8 cellular contexts compared by ENCODE assay signal in the genomic region with DNA sequence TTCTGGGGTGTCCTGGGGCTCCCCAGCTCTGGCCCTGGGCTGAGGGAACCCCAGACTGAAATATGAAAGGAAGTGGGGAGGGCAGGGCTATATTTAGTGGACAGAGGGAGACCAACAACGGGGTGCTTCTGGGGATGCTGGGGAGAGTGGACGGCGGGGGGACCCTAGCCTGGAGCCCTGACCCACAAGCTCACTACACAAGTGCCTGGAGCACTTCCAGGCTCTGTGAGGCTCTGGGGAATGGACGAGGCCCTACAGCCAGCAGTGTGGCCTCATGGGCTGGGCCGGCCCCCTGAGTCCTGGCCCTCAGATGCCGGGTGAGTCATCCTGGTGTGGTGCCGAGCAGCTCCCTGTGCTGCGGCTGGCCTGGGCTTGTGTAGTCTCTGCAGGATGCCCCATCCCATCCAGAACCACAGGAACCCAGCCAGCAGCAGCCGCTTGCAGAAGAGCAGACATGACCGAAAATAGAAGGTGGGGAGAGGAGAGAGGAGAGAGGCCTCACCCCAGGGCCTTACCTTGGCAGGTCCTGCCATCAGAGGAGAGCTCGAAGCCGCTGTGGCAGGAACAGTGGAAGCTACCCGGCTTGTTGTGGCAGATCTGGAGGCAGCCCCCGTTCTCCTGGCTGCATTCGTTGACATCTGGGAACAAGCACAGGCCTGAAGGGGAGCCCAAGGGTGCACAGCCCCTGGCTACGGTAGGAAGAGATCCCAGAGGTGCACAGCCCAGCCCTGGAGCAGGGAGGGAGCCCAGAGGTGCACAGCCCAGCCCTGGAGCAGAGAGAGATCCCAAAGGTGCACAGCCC. TPM values are rescaled to one million over a fixed set of nuclear protein-coding genes. Genes with fewer than 3 reads are reported as not detected.
A peak's percentile ranks its signal among the peaks of the same experiment; 100 is the strongest.
DNase-seq lines count a peak whose midpoint lies in the region; ATAC-seq and TF ChIP-seq lines count a peak whose summit lies in the region.

No MANE protein-coding gene starts in this region.

- CTCF ChIA-PET in activated naive CD4-positive, alpha-beta T cell treated with anti-CD3 and anti-CD28 coated beads, Interleukin-2, amount 10 ng/mL, durations not matched to agents 7 days and 5 days (lab: Charles Lee), result no interaction called here

- H3K27ac Mint-ChIP-seq in activated naive CD4-positive, alpha-beta T cell treated with anti-CD3 and anti-CD28 coated beads, Interleukin-2, amount 10 ng/mL, durations not matched to agents 7 days and 5 days, result peak overlapping the region; percentile 71

- TF ChIP-seq CTCF in esophagus squamous epithelium (IDR thresholded peaks at IDR 0.05), result no peak

- peaks cover 7% of the 10 kb centered on the region; the same call in 1 of the 2 replicates for H3K4me1 ChIP-seq in SJCRH30
- H3K4me1 ChIP-seq in esophagus squamous epithelium, result peaks cover 45 to 58% (median 47%) of the 10 kb centered on the region in 3 donors
- H3K4me1 ChIP-seq in muscle layer of colon (ENCODE audit: insufficient read depth, low read length), result peaks cover 37% of the 10 kb centered on the region

- WGBS in esophagus squamous epithelium, 2 donors, result 7 to 25% methylated on average over 3 to 10 of the region's 16 CpGs

- TF ChIP-seq POLR2A in esophagus squamous epithelium (IDR thresholded peaks at IDR 0.05), result peak in 1 of 4 donors; percentile 10

- H3K4me3 ChIP-seq in SJCRH30, result peak overlapping the region; percentile 31
- H3K4me3 ChIP-seq in esophagus squamous epithelium, result peak overlapping the region in 3 of 4 donors; percentile 17 to 51 (median 24)
- H3K4me3 ChIP-seq in muscle layer of colon (ENCODE audit: low read depth in 1 of 2, low read length in 2 of 2), result peak overlapping the region; percentile 33 to 34

- H3K36me3 Mint-ChIP-seq in activated naive CD4-positive, alpha-beta T cell treated with anti-CD3 and anti-CD28 coated beads, Interleukin-2, amount 10 ng/mL, durations not matched to agents 7 days and 5 days, result peaks cover 4% of the 10 kb centered on the region

- DNase-seq in activated naive CD4-positive, alpha-beta T cell treated with anti-CD3 and anti-CD28 coated beads, Interleukin-2, amount 10 ng/mL, durations not matched to agents 7 days and 5 days, result no peak
- DNase-seq in activated naive CD4-positive, alpha-beta T cell treated with anti-CD3 and anti-CD28 coated beads, Interleukin-2, amount 50 U/mL, for 16 hours, result no peak
- DNase-seq in SJCRH30, result peak; percentile 84
- peak; percentile 53 for DNase-seq in esophagus squamous epithelium (lab: John Stamatoyannopoulos, UW)
- no peak for DNase-seq in NK-92 (lab: John Stamatoyannopoulos, UW; ENCODE audit: unreplicated experiment)

- no peak overlapping the region for H3K4me3 Mint-ChIP-seq in activated naive CD4-positive, alpha-beta T cell treated with anti-CD3 and anti-CD28 coated beads, Interleukin-2, amount 10 ng/mL, durations not matched to agents 7 days and 5 days

- peak overlapping the region; percentile 44 for H3K9ac ChIP-seq in muscle layer of colon (ENCODE audit: low read length)

- H3K36me3 ChIP-seq in SJCRH30 (no peaks in the 10 kb centered on the region), esophagus squamous epithelium (peaks cover 5 to 40% (median 6%) of the 10 kb centered on the region in 3 donors), muscle layer of colon (ENCODE audit: insufficient read depth, low read length) (peaks cover 7% of the 10 kb centered on the region)

- H3K27me3 ChIP-seq in SJCRH30, result no peaks in the 10 kb centered on the region
- no peaks in the 10 kb centered on the region for H3K27me3 ChIP-seq in esophagus squamous epithelium
- H3K27me3 ChIP-seq in muscle layer of colon (ENCODE audit: control insufficient read depth in 1 of 2, insufficient read depth in 2 of 2, low read length in 2 of 2), result no peaks in the 10 kb centered on the region

- H3K9me3 Mint-ChIP-seq in activated naive CD4-positive, alpha-beta T cell treated with anti-CD3 and anti-CD28 coated beads, Interleukin-2, amount 10 ng/mL, durations not matched to agents 7 days and 5 days, result peaks cover 6% of the 10 kb centered on the region

- ATAC-seq in HG03354 (IDR thresholded peaks at IDR 0.05; ENCODE audit: poor library complexity, severe bottlenecking, unreplicated experiment), result no peak
- ATAC-seq in HG03442 (IDR thresholded peaks at IDR 0.05; ENCODE audit: unreplicated experiment), result no peak

- peaks cover 21% of the 10 kb centered on the region for H3K4me1 Mint-ChIP-seq in activated naive CD4-positive, alpha-beta T cell treated with anti-CD3 and anti-CD28 coated beads, Interleukin-2, amount 10 ng/mL, durations not matched to agents 7 days and 5 days

- H3K9me3 ChIP-seq in SJCRH30 (replicated peaks) (no peaks in the 10 kb centered on the region), esophagus squamous epithelium (no peaks in the 10 kb centered on the region), muscle layer of colon (ENCODE audit: low read length) (no peaks in the 10 kb centered on the region)

- H3K27me3 Mint-ChIP-seq in activated naive CD4-positive, alpha-beta T cell treated with anti-CD3 and anti-CD28 coated beads, Interleukin-2, amount 10 ng/mL, durations not matched to agents 7 days and 5 days, result no peaks in the 10 kb centered on the region

- H3K27ac ChIP-seq in SJCRH30 (peak overlapping the region; percentile 84), esophagus squamous epithelium (peak overlapping the region; percentile 84 to 91 (median 90)), muscle layer of colon (ENCODE audit: low read depth, low read length) (peak overlapping the region; percentile 97)

- intact Hi-C loops in esophagus squamous epithelium (cut with DNase I), result no loop called here

RNA-seq across cellular contexts. Expression of a gene that starts 26.1 kb away (rescaled TPM):
- total RNA-seq in SJCRH30 (2014; rRNA removed; shearing (Covaris generic)), result 0.10 and 0.14 TPM in 2 replicates
- 100 to 1,000 TPM in 1 of 4 donors, 10 to 100 TPM in 3; 43.0 to 112 (median 68.5) TPM for total RNA-seq in esophagus squamous epithelium

Comparison
In these comparisons a context has a peak if more than half of its experiments do, and no peak if none do; other contexts are left out.
1. DNase-seq: peak in SJCRH30 (2 of 2) and esophagus squamous epithelium (single experiment); none in activated naive CD4-positive, alpha-beta T cell treated with anti-CD3 and anti-CD28 coated beads, Interleukin-2, amount 10 ng/mL, durations not matched to agents 7 days and 5 days (single experiment), activated naive CD4-positive, alpha-beta T cell treated with anti-CD3 and anti-CD28 coated beads, Interleukin-2, amount 50 U/mL, for 16 hours (single experiment) and NK-92 (single experiment).
2. RNA of a gene that starts 26.1 kb away (total RNA-seq): 43.0 to 112 TPM in esophagus squamous epithelium; 0.10 to 0.14 TPM in SJCRH30; every median in the first group is over 10 times any median in the second.
3. Peak in every context shown above with its lines, with median percentiles within 50 percentile points of each other: H3K27ac ChIP-seq and H3K4me3 ChIP-seq.